10 cellular contexts compared by ENCODE assay signal in the genomic region with DNA sequence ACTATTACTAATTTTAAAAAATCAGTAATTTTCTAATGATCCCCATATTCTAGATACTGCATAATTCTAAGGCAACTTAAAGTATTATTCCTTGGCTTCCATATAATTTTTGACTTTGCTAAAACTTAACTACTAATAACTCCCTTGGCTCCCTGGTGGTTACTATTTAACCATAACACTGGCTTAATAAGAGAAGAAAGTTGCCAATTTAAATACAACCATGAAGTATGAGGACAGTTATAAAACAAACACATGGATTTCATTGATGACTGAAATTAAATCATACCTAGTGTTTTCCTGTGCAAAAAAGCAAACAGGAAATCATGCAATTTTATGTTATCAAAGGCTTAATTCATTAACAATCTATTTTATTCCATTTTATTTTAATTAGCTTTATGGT.
"Had no signal": no experiment of that assay in that cellular context is flagged by ENCODE, and none has a peak within 500 bp of the region (broad histone marks: within the 10 kb centered on the region; RNA-seq: fewer than 3 reads in every experiment).

No MANE protein-coding gene starts in this region.

- DNase-seq: GM23248, GOT3, H7, HFFc6, IMR-90, KG1 had no signal

- ATAC-seq: HCT116, K562 had no signal

- H3K9me3 ChIP-seq: HAP-1 had no signal

- H3K36me3 ChIP-seq: HAP-1 had no signal

- FAIRE-seq: K562 had no signal

- H3K27ac ChIP-seq: GM23248, HL-60 had no signal

- H3K4me3 ChIP-seq: GM23248, HAP-1, K562 had no signal

- H3K4me1 ChIP-seq: HAP-1 had no signal
